In genomic region chr17:72388765-72389473, GRCh38 we compare ENCODE assay signal across 10 cellular contexts.
DNase-seq lines count a peak whose midpoint lies in the region; ATAC-seq and TF ChIP-seq lines count a peak whose summit lies in the region.
"Had no signal": no experiment of that assay in that cellular context is flagged by ENCODE, and none has a peak within 500 bp of the region (broad histone marks: within the 10 kb centered on the region; RNA-seq: fewer than 3 reads in every experiment).

No MANE protein-coding gene starts in this region.

- in situ Hi-C loops in SK-MEL-5 (cut with HindIII; ENCODE audit: low pct_unique_long_range_greater_than_20kb, low sequenced_read_pairs), result no loop called here

- ATAC-seq in GM18870 (IDR thresholded peaks at IDR 0.05; ENCODE audit: unreplicated experiment) (peak; percentile 49), HG03108 (IDR thresholded peaks at IDR 0.05; ENCODE audit: unreplicated experiment) (peak; percentile 44)

- H3K9me3 ChIP-seq in ascending aorta, result no peaks in the 10 kb centered on the region
- no peaks in the 10 kb centered on the region for H3K9me3 ChIP-seq in esophagus muscularis mucosa

- no peaks in the 10 kb centered on the region for H3K4me1 ChIP-seq in ascending aorta
- no peaks in the 10 kb centered on the region for H3K4me1 ChIP-seq in esophagus muscularis mucosa

- DNase-seq in A172 (ENCODE audit: low spot score) (peak; percentile 98), SK-MEL-5 (ENCODE audit: low read depth, low spot score) (peak; percentile 45), middle frontal gyrus (ENCODE audit: extremely low spot score, low spot score) (no peak), ascending aorta (ENCODE audit: low spot score in 2 of 2) (no peak), NCI-H1417 (lab: John Stamatoyannopoulos, UW) (no peak), esophagus muscularis mucosa (ENCODE audit: extremely low spot score) (no peak)
- DNase-seq: activated naive CD4-positive, alpha-beta T cell treated with anti-CD3 and anti-CD28 coated beads, Interleukin-2, amount 10 ng/mL, durations not matched to agents 7 days and 5 days; DND-41 had no signal

- intact Hi-C loops in ascending aorta (cut with DNase I), result no loop called here
- intact Hi-C loops in esophagus muscularis mucosa (cut with DNase I), result no loop called here

- no peak for TF ChIP-seq EP300 in esophagus muscularis mucosa (IDR thresholded peaks at IDR 0.05)

- no peaks in the 10 kb centered on the region for H3K27me3 ChIP-seq in ascending aorta
- no peaks in the 10 kb centered on the region for H3K27me3 ChIP-seq in esophagus muscularis mucosa

- TF ChIP-seq POLR2A in esophagus muscularis mucosa (IDR thresholded peaks at IDR 0.05; ENCODE audit: low read depth), result no peak

- H3K36me3 ChIP-seq in ascending aorta, result no peaks in the 10 kb centered on the region
- no peaks in the 10 kb centered on the region for H3K36me3 ChIP-seq in esophagus muscularis mucosa

- TF ChIP-seq CTCF in ascending aorta (IDR thresholded peaks at IDR 0.05), result no peak
- TF ChIP-seq CTCF in esophagus muscularis mucosa (IDR thresholded peaks at IDR 0.05), result no peak

- H3K4me3 ChIP-seq in ascending aorta (no peak overlapping the region), esophagus muscularis mucosa (no peak overlapping the region)

- WGBS in esophagus muscularis mucosa, result 88% methylated on average over 9 of the region's 10 CpGs

- no peak overlapping the region for H3K27ac ChIP-seq in ascending aorta
- no peak overlapping the region for H3K27ac ChIP-seq in esophagus muscularis mucosa (replicated peaks in 1 of 4)

Comparison
In these comparisons a context has a peak if more than half of its experiments do, and no peak if none do; other contexts are left out.
1. DNase-seq: peak in A172 (single experiment) and SK-MEL-5 (single experiment); none in middle frontal gyrus (single experiment), ascending aorta (0 of 2), NCI-H1417 (0 of 3) and esophagus muscularis mucosa (single experiment).